Comparison of ENCODE assay signal across 22 cellular contexts in genomic region chr5:65326912-65327311, GRCh38.
DNase-seq lines count a peak whose midpoint lies in the region; ATAC-seq, FAIRE-seq and TF ChIP-seq lines count a peak whose summit lies in the region.
"Had no signal": no experiment of that assay in that cellular context is flagged by ENCODE, and none has a peak within 500 bp of the region (broad histone marks: within the 10 kb centered on the region; RNA-seq: fewer than 3 reads in every experiment).

No MANE protein-coding gene starts in this region.

- no peak overlapping the region for H3K4me2 ChIP-seq in IMR-90 (ENCODE audit: low read depth, low read length)
- H3K4me2 ChIP-seq in H1 (ENCODE audit: insufficient read depth in 1 of 2, low read depth in 2 of 2, low read length in 2 of 2) = no peak overlapping the region

- H3K9me1 ChIP-seq in IMR-90 (ENCODE audit: insufficient read depth, low read length) = 0 out of 2 replicates have a peak, but pooled peaks cover 2% of the 10 kb centered on the region

- intact Hi-C loops in IMR-90 (cut with micrococcal nuclease) = no loop called here

- no peak overlapping the region for H3K27ac ChIP-seq in IMR-90 (ENCODE audit: insufficient read depth, low read length)
- no peak overlapping the region for H3K27ac ChIP-seq in H1 (ENCODE audit: low read depth, low read length)
- H3K27ac ChIP-seq: breast epithelium, C4-2B, prostate gland, tibial nerve had no signal

- FAIRE-seq in H1 (lab: Jason Lieb, UNC) = no peak
- FAIRE-seq: frontal cortex, HTR-8/SVneo, TTC549 had no signal

- POLR2A ChIA-PET in IMR-90 (lab: Charles Lee; ENCODE audit: unreplicated experiment) (interaction anchor here (0.6 kb wide), 1 partner anchor 10 kb away, joined by 3 read pairs; no protein-coding TSS in a partner anchor), H1 (lab: Charles Lee; ENCODE audit: partially characterized antibody) (interaction anchor here (0.7 kb wide), 1 partner anchor 523 kb away, joined by 7 read pairs; no protein-coding TSS in a partner anchor)

- H4K5ac ChIP-seq in IMR-90 (ENCODE audit: low read depth, low read length) (no peak overlapping the region), H1 (ENCODE audit: insufficient read length, low read depth, low read length) (no peak overlapping the region)

- no peaks in the 10 kb centered on the region for H3K36me3 ChIP-seq in IMR-90 (ENCODE audit: control insufficient read depth, insufficient read depth, low read length)
- H3K36me3 ChIP-seq in H1 (ENCODE audit: control insufficient read depth in 2 of 4, insufficient read depth in 4 of 4, low read length in 3 of 4) = no peaks in the 10 kb centered on the region
- H3K36me3 ChIP-seq: breast epithelium, prostate gland, tibial nerve had no signal

- H4K8ac ChIP-seq in IMR-90 (ENCODE audit: low read depth in 2 of 2, low read length in 2 of 2) (0 out of 4 replicates have a peak overlapping the region, but pooled peaks of 1 of the 2 experiments have one; percentile 10), H1 (ENCODE audit: extremely low read depth, insufficient read depth, low read length) (no peak overlapping the region)

- H3K14ac ChIP-seq in IMR-90 (replicated peaks; ENCODE audit: low read depth, low read length) = peak overlapping the region; percentile 47; the same call in 1 of the 2 replicates
- no peak overlapping the region for H3K14ac ChIP-seq in H1 (ENCODE audit: insufficient read length)

- H2AK9ac ChIP-seq in IMR-90 (replicated peaks; ENCODE audit: low read depth, low read length, poor library complexity) = no peak overlapping the region

- H4K20me1 ChIP-seq in IMR-90 (ENCODE audit: insufficient read depth, low read length) (no peaks in the 10 kb centered on the region), H1 (replicated peaks in 1 of 2; ENCODE audit: control insufficient read depth in 1 of 2, insufficient read depth in 2 of 2, low read length in 2 of 2) (no peaks in the 10 kb centered on the region)

- H3K9ac ChIP-seq in IMR-90 (ENCODE audit: low read depth, low read length) (no peak overlapping the region), H1 (replicated peaks in 1 of 4; ENCODE audit: extremely low read depth in 1 of 4, low read depth in 3 of 4, low read length in 3 of 4) (no peak overlapping the region)

- no peak overlapping the region for H3K23ac ChIP-seq in IMR-90 (ENCODE audit: low read depth, low read length)
- H3K23ac ChIP-seq in H1 (ENCODE audit: insufficient read length) = no peak overlapping the region

- H2BK120ac ChIP-seq in IMR-90 (ENCODE audit: low read depth, low read length) (no peak overlapping the region), H1 (replicated peaks; ENCODE audit: low read depth, low read length) (no peak overlapping the region)

- no peaks in the 10 kb centered on the region for H3K23me2 ChIP-seq in H1 (ENCODE audit: low read depth, low read length)

- ATAC-seq in IMR-90 (ENCODE audit: low read depth) (peak; percentile 72), HG03457 (IDR thresholded peaks at IDR 0.05; ENCODE audit: unreplicated experiment) (no peak), GM19351 (IDR thresholded peaks at IDR 0.05; ENCODE audit: unreplicated experiment) (no peak), esophagus mucosa (no peak), HG02623 (IDR thresholded peaks at IDR 0.05; ENCODE audit: unreplicated experiment) (no peak)
- ATAC-seq: stimulated activated memory B cell treated with anti-CD40 and anti-IgM and Interleukin-4, amounts not matched to agents 10 μg/mL and 1 μg/mL and 100 μg/mL, for 72 hours had no signal

- no CpG with 5 or more reads among the region's 1 CpG for WGBS in IMR-90 (ENCODE audit: extremely low coverage in 2 of 2, insufficient read length in 1 of 2), 2 experiments
- 90% methylated on average over 1 of the region's 1 CpG; no CpG with 5 or more reads in 1 of the 2 experiments for WGBS in H1 (ENCODE audit: extremely low coverage in 1 of 2, insufficient coverage in 1 of 2, insufficient read length in 1 of 2, insufficient replicate concordance in 2 of 2, low coverage in 1 of 2, low lambda C conversion rate in 2 of 2, missing lambda C conversion rate in 1 of 2), 2 experiments

- H3K27me3 ChIP-seq in IMR-90 (ENCODE audit: control insufficient read depth, insufficient read depth, low read length) (no peaks in the 10 kb centered on the region), H1 (replicated peaks in 1 of 4; ENCODE audit: control insufficient read depth in 3 of 4, extremely low read depth in 1 of 4, insufficient read depth in 3 of 4, low read length in 3 of 4) (no peaks in the 10 kb centered on the region)
- H3K27me3 ChIP-seq: breast epithelium, tibial nerve had no signal

- H3K4me3 ChIP-seq in IMR-90 (ENCODE audit: insufficient read depth, low read depth, low read length) (no peak overlapping the region), H1 (ENCODE audit: extremely low read depth in 1 of 4, insufficient read depth in 2 of 4, low read depth in 3 of 4, low read length in 4 of 4) (no peak overlapping the region)
- H3K4me3 ChIP-seq: breast epithelium, prostate gland, tibial nerve had no signal

- no peaks in the 10 kb centered on the region for H3K79me2 ChIP-seq in H1 (ENCODE audit: control insufficient read depth in 1 of 2, insufficient read depth in 2 of 2, low read length in 2 of 2)

- H2AK5ac ChIP-seq in IMR-90 (ENCODE audit: low read depth, low read length) (no peak overlapping the region), H1 (ENCODE audit: low read depth, low read length) (no peak overlapping the region)

- no peaks in the 10 kb centered on the region for H3K9me3 ChIP-seq in IMR-90 (ENCODE audit: control insufficient read depth, insufficient read depth, low read length)
- no peaks in the 10 kb centered on the region for H3K9me3 ChIP-seq in H1 (ENCODE audit: insufficient read depth in 2 of 2, low read depth in 1 of 2, low read length in 1 of 2)
- H3K9me3 ChIP-seq: breast epithelium, prostate gland, tibial nerve had no signal

- TF ChIP-seq POLR2A in IMR-90 (IDR thresholded peaks at IDR 0.05; ENCODE audit: low read depth, low read length) (no peak), H1 (IDR thresholded peaks at IDR 0.05; ENCODE audit: control extremely low read depth in 1 of 2, low read depth in 2 of 2, low read length in 2 of 2) (no peak)

- DNase-seq in GM04503 (ENCODE audit: low read depth) (peak; percentile 7), IMR-90 (peak; percentile 69), H1 (ENCODE audit: low read depth in 1 of 2, low spot score in 2 of 2) (no peak), myocyte (ENCODE audit: low read depth) (peak; percentile 3)
- DNase-seq: activated CD4-positive, alpha-beta T cell treated with anti-CD3 and anti-CD28 coated beads, Interleukin-2, amount 10 ng/mL, durations not matched to agents 7 days and 5 days; activated naive CD4-positive, alpha-beta T cell treated with anti-CD3 and anti-CD28 coated beads, Interleukin-2, amount 50 U/mL, for 16 hours; activated T-cell treated with anti-CD3 and anti-CD28 coated beads for 4 hours; DMS153; effector CD8-positive, alpha-beta T cell; naive B cell had no signal

- H2AFZ ChIP-seq in IMR-90 (replicated peaks; ENCODE audit: low read length, poor library complexity) = no peak overlapping the region
- H2AFZ ChIP-seq in H1 (ENCODE audit: low read length) = no peak overlapping the region

- peaks cover 0 to 3% of the 10 kb centered on the region in 2 experiments; a peak in 2 of 4 replicates for H3K79me1 ChIP-seq in IMR-90 (ENCODE audit: low read depth in 1 of 2, low read length in 2 of 2)
- no peaks in the 10 kb centered on the region for H3K79me1 ChIP-seq in H1 (ENCODE audit: low read depth, low read length)

- TF ChIP-seq RAD21 in IMR-90 (IDR thresholded peaks at IDR 0.05; ENCODE audit: low read length) (no peak), H1 (IDR thresholded peaks at IDR 0.05 in 1 of 2, conservative IDR thresholded peaks at IDR 0.05 in 1 of 2; ENCODE audit: low read depth in 2 of 2, low read length in 2 of 2) (no peak)

- H2BK20ac ChIP-seq in IMR-90 (ENCODE audit: low read depth, low read length) (no peak overlapping the region; the same call in 1 of the 2 replicates), H1 (ENCODE audit: low read length) (no peak overlapping the region)

- dilution Hi-C loops in IMR-90 (cut with HindIII; ENCODE audit: low sequenced_read_pairs, unreplicated experiment) = no loop called here

- H3K56ac ChIP-seq in IMR-90 (ENCODE audit: extremely low read depth, insufficient read depth, low read length) (no peak overlapping the region), H1 (replicated peaks; ENCODE audit: insufficient read length, low read depth, low read length) (no peak overlapping the region)

- H4K91ac ChIP-seq in IMR-90 (ENCODE audit: insufficient read depth, low read depth, low read length) = no peak overlapping the region
- H4K91ac ChIP-seq in H1 (replicated peaks; ENCODE audit: insufficient read length, low read length) = no peak overlapping the region

- TF ChIP-seq EP300 in H1 (IDR thresholded peaks at IDR 0.05; ENCODE audit: borderline replicate concordance in 1 of 2, low read depth in 2 of 2, low read length in 2 of 2) = no peak

- H2BK5ac ChIP-seq in IMR-90 (ENCODE audit: low read depth, low read length, poor library complexity, severe bottlenecking) (peak overlapping the region; percentile 39), H1 (ENCODE audit: low read depth, low read length) (no peak overlapping the region)

- BruUV-seq in IMR-90 (replicated peaks; lab: Mats Ljungman, UMichigan) = no TSS peak

- no peak overlapping the region for H2BK12ac ChIP-seq in H1 (ENCODE audit: low read depth, low read length)

- no peak for TF ChIP-seq CTCF in IMR-90 (conservative IDR thresholded peaks at IDR 0.05; ENCODE audit: low read depth, low read length)
- no peak for TF ChIP-seq CTCF in H1 (IDR thresholded peaks at IDR 0.05; ENCODE audit: control extremely low read depth in 1 of 3, insufficient read depth in 1 of 3, low read depth in 1 of 3, low read length in 3 of 3)

- H3K18ac ChIP-seq in IMR-90 (ENCODE audit: low read depth, low read length) = no peak overlapping the region
- no peak overlapping the region; the same call in 1 of the 2 replicates for H3K18ac ChIP-seq in H1 (ENCODE audit: extremely low read depth, low read length)

- CTCF ChIA-PET in IMR-90 (lab: Yijun Ruan, JAX) (interaction anchor here (0.7 kb wide), 1 partner anchor 21 kb away, joined by 3 read pairs; no protein-coding TSS in a partner anchor), H1 (lab: Charles Lee; ENCODE audit: partially characterized antibody) (no interaction called here)

- H2BK15ac ChIP-seq in IMR-90 (ENCODE audit: low read depth, low read length) = no peak overlapping the region
- no peak overlapping the region for H2BK15ac ChIP-seq in H1 (ENCODE audit: low read length)

- H3K4me1 ChIP-seq in IMR-90 (ENCODE audit: control insufficient read depth, insufficient read depth, low read length) (peaks cover 7% of the 10 kb centered on the region), H1 (replicated peaks in 1 of 4; ENCODE audit: control insufficient read depth in 3 of 4, insufficient read depth in 4 of 4, low read length in 3 of 4) (peaks cover 0 to 4% (median 2%) of the 10 kb centered on the region in 4 experiments; a peak in 4 of 7 replicates)
- H3K4me1 ChIP-seq: breast epithelium, prostate gland had no signal

- in situ Hi-C loops in IMR-90 (cut with MboI; ENCODE audit: low sequenced_read_pairs) = no loop called here

- H3K4ac ChIP-seq in IMR-90 (ENCODE audit: low read depth, low read length) (peak overlapping the region; percentile 28; the same call in 1 of the 2 replicates), H1 (replicated peaks; ENCODE audit: insufficient read length, low read depth, low read length) (no peak overlapping the region)

TF ChIP-seq in H1, 55 proteins besides CTCF, POLR2A, EP300 and RAD21 (continues in another document):
- no peak for TF ChIP-seq CBX5 (IDR thresholded peaks at IDR 0.05; ENCODE audit: low read depth, low read length)

Comparison
In these comparisons a context has a peak if more than half of its experiments do, and no peak if none do; other contexts are left out.
1. DNase-seq: peak in GM04503 (single experiment), IMR-90 (single experiment) and myocyte (single experiment); none in H1 (0 of 2).